8 cellular contexts compared by ENCODE assay signal in the genomic region with DNA sequence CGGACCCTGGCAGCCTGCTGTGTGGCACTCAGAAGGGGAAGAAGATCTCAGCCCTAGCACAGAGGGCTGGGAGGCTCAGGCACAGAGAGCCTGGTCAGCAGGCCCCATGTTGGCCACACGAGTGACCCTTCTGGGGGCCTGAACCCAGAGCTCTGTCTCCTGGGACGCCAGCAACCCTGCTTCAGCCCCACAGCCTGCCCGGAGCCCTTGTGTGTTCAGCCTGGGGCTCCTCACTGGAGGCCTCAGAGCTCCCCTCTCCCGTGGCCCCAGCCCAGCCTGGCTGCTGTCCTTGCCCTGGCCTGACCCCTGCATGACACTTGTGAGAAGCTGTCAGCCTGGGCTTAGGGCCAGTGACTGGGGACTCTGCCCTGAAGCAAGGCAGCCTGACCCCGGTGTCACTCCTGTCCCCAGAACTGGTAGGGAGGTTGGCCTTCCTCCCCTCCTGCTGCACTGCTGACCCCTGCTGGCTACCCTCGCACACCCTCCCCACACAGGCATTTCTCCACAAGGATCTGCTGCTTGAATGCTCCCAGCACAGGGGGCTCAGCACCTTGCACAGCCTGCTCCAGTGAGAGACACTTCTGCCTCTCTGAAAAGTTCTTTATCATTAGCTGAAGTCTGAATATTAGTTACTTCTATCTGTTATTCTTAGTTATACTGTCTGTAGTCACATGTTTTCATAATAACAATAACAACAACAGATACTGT. TPM values are rescaled to one million over a fixed set of nuclear protein-coding genes. Genes with fewer than 3 reads are reported as not detected.
DNase-seq lines count a peak whose midpoint lies in the region; ATAC-seq, FAIRE-seq and TF ChIP-seq lines count a peak whose summit lies in the region.

No MANE protein-coding gene starts in this region.

- CTCF ChIA-PET in CD4-positive, alpha-beta T cell (lab: Charles Lee), result interaction anchor here (1.1 kb wide), 1 partner anchor 9 kb away, joined by 5 read pairs; no protein-coding TSS in a partner anchor
- CTCF ChIA-PET in HEK293 (lab: Yijun Ruan, JAX), result interaction anchor here (0.6 to 12.1 kb wide), 21 partner anchors 8 to 393 kb away, joined by 3 to 193 read pairs (median 4); partner anchors contain the start of genes IP6K3 and UQCC2
- CTCF ChIA-PET in PC-3 (lab: Charles Lee), result interaction anchor here (0.6 kb wide), 2 partner anchors 16 to 18 kb away, joined by 4 to 8 read pairs; no protein-coding TSS in a partner anchor

- no TSS peak for BruUV-seq in PC-3 (replicated peaks; lab: Mats Ljungman, UMichigan)

- H2AFZ ChIP-seq in PC-3 (ENCODE audit: low read length), result no peak overlapping the region

- H3K36me3 ChIP-seq in HEK293 (ENCODE audit: control insufficient read depth in 2 of 2, insufficient read depth in 1 of 2, low read length in 2 of 2) (no peaks in the 10 kb centered on the region), PC-3 (ENCODE audit: low read depth, low read length) (no peaks in the 10 kb centered on the region), small intestine (ENCODE audit: control insufficient read depth in 2 of 2, insufficient read depth in 2 of 2, low read length in 2 of 2) (no peaks in the 10 kb centered on the region)

- no peaks in the 10 kb centered on the region for H3K9me3 ChIP-seq in CD4-positive, alpha-beta T cell (ENCODE audit: control insufficient read depth, low read length)
- no peaks in the 10 kb centered on the region for H3K9me3 ChIP-seq in HEK293 (ENCODE audit: control insufficient read depth, insufficient read depth, low read depth, low read length)
- H3K9me3 ChIP-seq in PC-3 (ENCODE audit: low read length), result no peaks in the 10 kb centered on the region
- H3K9me3 ChIP-seq in right cardiac atrium (ENCODE audit: control insufficient read depth, low read length), result no peaks in the 10 kb centered on the region
- no peaks in the 10 kb centered on the region for H3K9me3 ChIP-seq in small intestine (ENCODE audit: control insufficient read depth, low read depth)

- no peaks in the 10 kb centered on the region for H3K36me3 Mint-ChIP-seq in CD4-positive, alpha-beta T cell (ENCODE audit: low read depth)
- no peaks in the 10 kb centered on the region for H3K36me3 Mint-ChIP-seq in activated naive CD4-positive, alpha-beta T cell treated with anti-CD3 and anti-CD28 coated beads, Interleukin-2, amount 50 U/mL, for 72 hours

- H3K4me1 ChIP-seq in HEK293 (ENCODE audit: control insufficient read depth, insufficient read depth, low read length) (peaks cover 16% of the 10 kb centered on the region), PC-3 (ENCODE audit: insufficient read depth, low read length) (peaks cover 15% of the 10 kb centered on the region), right cardiac atrium (ENCODE audit: control insufficient read depth, insufficient read depth, low read length) (peaks cover 4% of the 10 kb centered on the region), small intestine (ENCODE audit: control insufficient read depth in 2 of 2, insufficient read depth in 1 of 2, low read depth in 1 of 2, low read length in 1 of 2) (no peaks in the 10 kb centered on the region)

- no peak for FAIRE-seq in small intestine (lab: Jason Lieb, UNC)

- POLR2A ChIA-PET in CD4-positive, alpha-beta T cell (lab: Charles Lee), result no interaction called here
- POLR2A ChIA-PET in HEK293 (lab: Yijun Ruan, JAX), result interaction anchor here (1.6 kb wide), 1 partner anchor 10 kb away, joined by 5 read pairs; no protein-coding TSS in a partner anchor
- POLR2A ChIA-PET in PC-3 (lab: Charles Lee; ENCODE audit: unreplicated experiment), result no interaction called here

- H3K4me3 ChIP-seq in HEK293 (ENCODE audit: low read depth, low read length), result no peak overlapping the region
- H3K4me3 ChIP-seq in PC-3 (ENCODE audit: low read length), result no peak overlapping the region
- H3K4me3 ChIP-seq in right cardiac atrium (ENCODE audit: low read length), result no peak overlapping the region
- H3K4me3 ChIP-seq in small intestine (ENCODE audit: low read depth in 1 of 2, low read length in 2 of 2), result no peak overlapping the region

- H3K4me1 Mint-ChIP-seq in CD4-positive, alpha-beta T cell (ENCODE audit: low read depth), result no peaks in the 10 kb centered on the region

- H3K79me2 ChIP-seq in PC-3 (ENCODE audit: low read length), result no peaks in the 10 kb centered on the region

- TF ChIP-seq CTCF in CD4-positive, alpha-beta T cell (IDR thresholded peaks at IDR 0.05), result peak; percentile 23
- TF ChIP-seq CTCF in HEK293 (tag by site-specific recombination; IDR thresholded peaks at IDR 0.05) (peak; percentile 95), PC-3 (conservative IDR thresholded peaks at IDR 0.05; ENCODE audit: low read depth, low read length) (peak; percentile 80)

- no peaks in the 10 kb centered on the region for H3K9me2 ChIP-seq in PC-3 (replicated peaks; ENCODE audit: low read length)

- H4K20me1 ChIP-seq in PC-3 (ENCODE audit: low read length), result no peaks in the 10 kb centered on the region

- no peak overlapping the region for H3K9ac ChIP-seq in PC-3 (ENCODE audit: low read length)

- H3K4me3 Mint-ChIP-seq in CD4-positive, alpha-beta T cell, result no peak overlapping the region

- H3K27ac Mint-ChIP-seq in CD4-positive, alpha-beta T cell, result no peak overlapping the region
- no peak overlapping the region for H3K27ac Mint-ChIP-seq in activated naive CD4-positive, alpha-beta T cell treated with anti-CD3 and anti-CD28 coated beads, Interleukin-2, amount 50 U/mL, for 72 hours

- H3K27me3 ChIP-seq in CD4-positive, alpha-beta T cell (ENCODE audit: control insufficient read depth, insufficient read depth, low read length), result no peaks in the 10 kb centered on the region
- H3K27me3 ChIP-seq in PC-3 (ENCODE audit: low read length), result no peaks in the 10 kb centered on the region
- no peaks in the 10 kb centered on the region for H3K27me3 ChIP-seq in right cardiac atrium (ENCODE audit: control insufficient read depth, insufficient read depth)
- H3K27me3 ChIP-seq in small intestine (ENCODE audit: control insufficient read depth in 2 of 2, insufficient read depth in 2 of 2, low read length in 2 of 2), result no peaks in the 10 kb centered on the region

- no peaks in the 10 kb centered on the region for H3K27me3 Mint-ChIP-seq in CD4-positive, alpha-beta T cell

- no peaks in the 10 kb centered on the region for H3F3A ChIP-seq in PC-3 (ENCODE audit: low read length, unreplicated experiment)

- no peak overlapping the region for H3K27ac ChIP-seq in CD4-positive, alpha-beta T cell (ENCODE audit: low read depth, low read length)
- H3K27ac ChIP-seq in HEK293 (ENCODE audit: extremely low read depth, low read depth, low read length) (peak overlapping the region; percentile 37; the same call in 1 of the 2 replicates), PC-3 (ENCODE audit: low read length) (no peak overlapping the region), right cardiac atrium (ENCODE audit: low read length) (peak overlapping the region; percentile 31), small intestine (ENCODE audit: low read depth in 1 of 2, low read length in 1 of 2) (peak overlapping the region in 1 of 2 donors; percentile 32)

- no peak for ATAC-seq in CD4-positive, alpha-beta T cell (ENCODE audit: poor library complexity)
- peak; percentile 45 for ATAC-seq in PC-3
- ATAC-seq in activated naive CD4-positive, alpha-beta T cell treated with anti-CD3 and anti-CD28 coated beads, Interleukin-2, amount 50 U/mL, for 72 hours, result peak; percentile 70 to 84
- peak; percentile 77 to 85 for ATAC-seq in right cardiac atrium
- ATAC-seq in GM21576 (IDR thresholded peaks at IDR 0.05; ENCODE audit: unreplicated experiment), result no peak
- ATAC-seq in GM21723 (IDR thresholded peaks at IDR 0.05; ENCODE audit: unreplicated experiment), result no peak

- 40% methylated on average over 7 of the region's 7 CpGs for WGBS in right cardiac atrium
- 26 to 48% (median 36%) methylated on average over 7 of the region's 7 CpGs for WGBS in small intestine, 3 donors

- H3K9me3 Mint-ChIP-seq in CD4-positive, alpha-beta T cell, result no peaks in the 10 kb centered on the region
- H3K9me3 Mint-ChIP-seq in activated naive CD4-positive, alpha-beta T cell treated with anti-CD3 and anti-CD28 coated beads, Interleukin-2, amount 50 U/mL, for 72 hours, result no peaks in the 10 kb centered on the region

- peak in 7 of 10 experiments; percentile 9 to 49 (median 26) for DNase-seq in CD4-positive, alpha-beta T cell
- DNase-seq in PC-3 (peak; percentile 59), right cardiac atrium (peak; percentile 72 to 91 (median 87)), small intestine (peak; percentile 70)
- DNase-seq in activated naive CD4-positive, alpha-beta T cell treated with anti-CD3 and anti-CD28 coated beads, Interleukin-2, amount 50 U/mL, for 72 hours (ENCODE audit: low spot score in 2 of 2), result peak in 1 of 2 donors; percentile 54

- intact Hi-C loops in CD4-positive, alpha-beta T cell (cut with DNase I, micrococcal nuclease), result loop anchor here in 1 of 2 experiments (1.0 kb wide), 2 partner anchors 51 to 176 kb away; partner anchors contain the start of gene UQCC2
- intact Hi-C loops in PC-3 (cut with micrococcal nuclease) (loop anchor here (1.0 to 10.0 kb wide), 3 partner anchors 18 to 263 kb away; partner anchors contain the start of gene UQCC2), right cardiac atrium (cut with DNase I) (loop anchor here (2.0 to 10.0 kb wide), 6 partner anchors 45 to 177 kb away; partner anchors contain the start of gene BAK1 (in 1 of the 4))

- H3K4me2 ChIP-seq in PC-3 (ENCODE audit: low read length), result no peak overlapping the region

RNA-seq across cellular contexts. Expression of gene IP6K3, which starts 15.4 kb away (rescaled TPM):
- total RNA-seq in CD4-positive, alpha-beta T cell, result not detected
- total RNA-seq in PC-3 (2014; rRNA removed) (not detected in 2 replicates), right cardiac atrium (10 to 100 TPM in 3 of 4 donors, 1 to 10 TPM in 1; 10.0 to 44.4 (median 27.1) TPM)
- not detected for total RNA-seq in activated naive CD4-positive, alpha-beta T cell treated with anti-CD3 and anti-CD28 coated beads, Interleukin-2, amount 50 U/mL, for 72 hours
- polyA plus RNA-seq in right cardiac atrium (14.4 TPM), small intestine (1 to 10 TPM in 1 of 3 donors, under 1 TPM in 2; 0.54 to 1.0 (median 0.89) TPM)

RNA-seq across cellular contexts. Expression of gene LEMD2, which starts 26.9 kb away (rescaled TPM):
- 100 to 1,000 TPM; 122 to 124 TPM for total RNA-seq in CD4-positive, alpha-beta T cell
- total RNA-seq in PC-3 (2014; rRNA removed) (54.5 and 83.6 TPM in 2 replicates), right cardiac atrium (10 to 100 TPM; 29.5 to 34.6 (median 32.9) TPM)
- total RNA-seq in activated naive CD4-positive, alpha-beta T cell treated with anti-CD3 and anti-CD28 coated beads, Interleukin-2, amount 50 U/mL, for 72 hours, result 10 to 100 TPM; 54.4 to 80.5 TPM
- polyA plus RNA-seq in right cardiac atrium (33.2 TPM), small intestine (10 to 100 TPM; 48.1 to 53.0 (median 51.3) TPM)

RNA-seq across cellular contexts. Expression of gene MLN, which starts 41.7 kb away (rescaled TPM):
- total RNA-seq in CD4-positive, alpha-beta T cell, result not detected
- total RNA-seq in PC-3 (2014; rRNA removed) (not detected in 2 replicates), right cardiac atrium (not detected)
- not detected for total RNA-seq in activated naive CD4-positive, alpha-beta T cell treated with anti-CD3 and anti-CD28 coated beads, Interleukin-2, amount 50 U/mL, for 72 hours
- polyA plus RNA-seq in right cardiac atrium (not detected), small intestine (100 to 1,000 TPM in 2 of 3 donors, 10 to 100 TPM in 1; 89.2 to 264 (median 136) TPM)

RNA-seq across cellular contexts. Expression of gene UQCC2, which starts 50.6 kb away (rescaled TPM):
- 1 to 10 TPM; 8.7 to 9.3 TPM for total RNA-seq in CD4-positive, alpha-beta T cell
- 70.0 and 107 TPM in 2 replicates for total RNA-seq in PC-3 (2014; rRNA removed)
- 100 to 1,000 TPM; 114 to 145 TPM for total RNA-seq in activated naive CD4-positive, alpha-beta T cell treated with anti-CD3 and anti-CD28 coated beads, Interleukin-2, amount 50 U/mL, for 72 hours
- 100 to 1,000 TPM; 188 to 264 (median 233) TPM for total RNA-seq in right cardiac atrium
- polyA plus RNA-seq in right cardiac atrium, result 376 TPM
- polyA plus RNA-seq in small intestine, result 10 to 100 TPM; 36.5 to 51.7 (median 36.7) TPM

Comparison
In these comparisons a context has a peak if more than half of its experiments do, and no peak if none do; other contexts are left out.
1. ATAC-seq: peak in PC-3 (single experiment), activated naive CD4-positive, alpha-beta T cell treated with anti-CD3 and anti-CD28 coated beads, Interleukin-2, amount 50 U/mL, for 72 hours (2 of 2) and right cardiac atrium (2 of 2); none in CD4-positive, alpha-beta T cell (single experiment), GM21576 (single experiment) and GM21723 (single experiment).
2. H3K27ac ChIP-seq: peak in HEK293 (single experiment) and right cardiac atrium (single experiment); none in CD4-positive, alpha-beta T cell (single experiment) and PC-3 (single experiment).
3. CTCF ChIP-seq: peak in every context shown above with its lines; median percentile 95 in HEK293; 80 in PC-3; 23 in CD4-positive, alpha-beta T cell.
4. RNA of gene IP6K3, which starts 15.4 kb away (total RNA-seq): 10.0 to 44.4 TPM in right cardiac atrium; not detected in CD4-positive, alpha-beta T cell, not detected in PC-3 and not detected in activated naive CD4-positive, alpha-beta T cell treated with anti-CD3 and anti-CD28 coated beads, Interleukin-2, amount 50 U/mL, for 72 hours; every median in the first group is over 10 times any median in the second.